Comparison of ENCODE assay signal across 10 cellular contexts in the genomic region with DNA sequence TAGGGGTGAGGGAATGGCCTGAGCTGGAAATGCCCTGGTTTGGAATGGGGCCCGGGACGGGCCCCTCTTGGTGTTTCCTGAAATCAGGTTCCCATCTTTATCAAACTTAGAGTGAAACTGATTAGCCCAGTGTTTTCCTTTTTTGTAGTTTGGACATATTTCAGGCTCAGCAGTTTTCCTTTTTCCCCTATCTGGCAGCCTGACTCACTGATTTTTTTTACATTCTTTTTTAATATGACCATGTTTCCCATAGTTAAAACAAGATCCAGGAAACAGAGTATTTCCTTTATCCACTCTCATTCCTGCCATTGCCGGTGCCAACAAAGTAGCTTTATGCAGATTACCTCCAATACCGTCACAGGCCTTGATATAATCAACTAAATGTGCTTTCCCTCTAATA. TPM values are rescaled to one million over a fixed set of nuclear protein-coding genes. Genes with fewer than 3 reads are reported as not detected.
"Had no signal": no experiment of that assay in that cellular context is flagged by ENCODE, and none has a peak within 500 bp of the region (broad histone marks: within the 10 kb centered on the region; RNA-seq: fewer than 3 reads in every experiment).

No MANE protein-coding gene starts in this region.

- H3K27ac ChIP-seq: GM23248, HL-60 had no signal

- H3K27ac Mint-ChIP-seq: HFFc6, IgD-negative memory B cell had no signal

- FAIRE-seq: HepG2 had no signal

- H3K4me1 ChIP-seq: HAP-1 had no signal

- H3K36me3 ChIP-seq: HAP-1 had no signal

- H3K4me3 Mint-ChIP-seq: IgD-negative memory B cell had no signal

- H3K9me3 ChIP-seq: HAP-1 had no signal

- H2AFZ ChIP-seq: GM23248 had no signal

- DNase-seq: GM23248, GOT3, H7, HFFc6 had no signal

- H3K4me3 ChIP-seq: GM23248, HAP-1 had no signal

- H3K9ac ChIP-seq: GM23248 had no signal

- H3K4me1 Mint-ChIP-seq: IgD-negative memory B cell had no signal

RNA-seq across cellular contexts. Expression of gene C4orf17, which starts 20.5 kb away (rescaled TPM):
- total RNA-seq: GM23248, H4, H7, HepG2, HFFc6, HT1080 had no signal
- polyA plus RNA-seq: GM23248, HepG2, IgD-negative memory B cell had no signal

RNA-seq across cellular contexts. Expression of gene ADH7, which starts 55.1 kb away (rescaled TPM):
- total RNA-seq: GM23248, H4, H7, HepG2, HFFc6, HT1080 had no signal
- polyA plus RNA-seq: GM23248, HepG2, IgD-negative memory B cell had no signal
